Comparison of ENCODE assay signal across 21 cellular contexts in genomic region chr3:64173567-64173966, GRCh38. TPM values are rescaled to one million over a fixed set of nuclear protein-coding genes. Genes with fewer than 3 reads are reported as not detected.
A peak's percentile ranks its signal among the peaks of the same experiment; 100 is the strongest.
DNase-seq lines count a peak whose midpoint lies in the region; ATAC-seq and TF ChIP-seq lines count a peak whose summit lies in the region.
"Had no signal": no experiment of that assay in that cellular context is flagged by ENCODE, and none has a peak within 500 bp of the region (broad histone marks: within the 10 kb centered on the region; RNA-seq: fewer than 3 reads in every experiment).

No MANE protein-coding gene starts in this region.

- H3K27me3 ChIP-seq in right cardiac atrium (ENCODE audit: control insufficient read depth, insufficient read depth) = no peaks in the 10 kb centered on the region
- no peaks in the 10 kb centered on the region for H3K27me3 ChIP-seq in heart left ventricle
- H3K27me3 ChIP-seq in smooth muscle cell (ENCODE audit: low read depth) = no peaks in the 10 kb centered on the region
- H3K27me3 ChIP-seq: BLaER1 had no signal

- no peak overlapping the region for H3K4me2 ChIP-seq in smooth muscle cell
- H3K4me2 ChIP-seq: BLaER1 had no signal

- no peak overlapping the region for H3K4me3 Mint-ChIP-seq in T-helper 17 cell
- H3K4me3 Mint-ChIP-seq: B cell; CD4-positive, CD25-positive, alpha-beta regulatory T cell; CD8-positive, alpha-beta T cell had no signal

- no peak for TF ChIP-seq POLR2A in heart left ventricle (IDR thresholded peaks at IDR 0.05)

- H3K27ac ChIP-seq in right cardiac atrium (ENCODE audit: low read length) = no peak overlapping the region
- no peak overlapping the region for H3K27ac ChIP-seq in heart left ventricle
- H3K27ac ChIP-seq in smooth muscle cell (ENCODE audit: low read depth) = peak overlapping the region; percentile 66
- H3K27ac ChIP-seq: 22Rv1, BLaER1, C4-2B, GM23248 had no signal

- peak; percentile 51 for ATAC-seq in Right ventricle myocardium superior (ENCODE audit: poor library complexity)
- ATAC-seq in Right ventricle myocardium inferior = no peak
- ATAC-seq in right cardiac atrium = peak; percentile 65 to 73
- ATAC-seq in heart left ventricle = no peak
- ATAC-seq in T-helper 17 cell = no peak
- ATAC-seq: CD8-positive, alpha-beta T cell; GM12878 had no signal

- no peaks in the 10 kb centered on the region for H3K9me3 ChIP-seq in right cardiac atrium (ENCODE audit: control insufficient read depth, low read length)
- no peaks in the 10 kb centered on the region for H3K9me3 ChIP-seq in heart left ventricle
- no peaks in the 10 kb centered on the region for H3K9me3 ChIP-seq in smooth muscle cell (replicated peaks; ENCODE audit: low read depth)
- H3K9me3 ChIP-seq in T-helper 17 cell (ENCODE audit: control insufficient read depth, low read length, poor library complexity, severe bottlenecking) = no peaks in the 10 kb centered on the region
- H3K9me3 ChIP-seq: Caco-2 had no signal

- TF ChIP-seq CTCF in heart left ventricle (IDR thresholded peaks at IDR 0.05) (no peak), smooth muscle cell (IDR thresholded peaks at IDR 0.05; ENCODE audit: borderline replicate concordance, insufficient read depth, poor library complexity, severe bottlenecking) (no peak)

- H3K27ac Mint-ChIP-seq in T-helper 17 cell = no peak overlapping the region
- H3K27ac Mint-ChIP-seq: B cell; CD8-positive, alpha-beta T cell had no signal

- peaks cover 7% of the 10 kb centered on the region for H3K27me3 Mint-ChIP-seq in T-helper 17 cell
- H3K27me3 Mint-ChIP-seq: B cell; CD4-positive, CD25-positive, alpha-beta regulatory T cell had no signal

- intact Hi-C loops in Right ventricle myocardium superior (cut with DNase I) (no loop called here), Right ventricle myocardium inferior (cut with DNase I) (no loop called here), right cardiac atrium (cut with DNase I) (no loop called here), heart left ventricle (cut with DNase I) (loop anchor here in 2 of 10 donors (10.0 kb wide), 1 partner anchor 221 kb away; no protein-coding TSS in a partner anchor)

- H3K9ac ChIP-seq in smooth muscle cell (ENCODE audit: low read depth) = no peak overlapping the region
- H3K9ac ChIP-seq: BLaER1, GM23248 had no signal

- 52% methylated on average over 5 of the region's 5 CpGs for WGBS in right cardiac atrium
- WGBS in heart left ventricle, 4 donors = 68 to 75% (median 71%) methylated on average over 5 of the region's 5 CpGs
- WGBS in smooth muscle cell (ENCODE audit: low lambda C conversion rate) = 53% methylated on average over 5 of the region's 5 CpGs

- no peak overlapping the region for H2AFZ ChIP-seq in smooth muscle cell (ENCODE audit: low read depth)
- H2AFZ ChIP-seq: GM23248 had no signal

- H3K4me1 Mint-ChIP-seq in T-helper 17 cell = no peaks in the 10 kb centered on the region
- H3K4me1 Mint-ChIP-seq: CD4-positive, CD25-positive, alpha-beta regulatory T cell had no signal

- H3K4me3 ChIP-seq in right cardiac atrium (ENCODE audit: low read length) (no peak overlapping the region), heart left ventricle (no peak overlapping the region), smooth muscle cell (no peak overlapping the region)
- H3K4me3 ChIP-seq: BLaER1, GM12878, GM23248 had no signal

- peaks cover 4% of the 10 kb centered on the region for H3F3A ChIP-seq in smooth muscle cell (ENCODE audit: low read depth)

- peaks cover 3% of the 10 kb centered on the region for H3K4me1 ChIP-seq in right cardiac atrium (ENCODE audit: control insufficient read depth, insufficient read depth, low read length)
- peaks cover 0 to 7% (median 0%) of the 10 kb centered on the region in 12 donors for H3K4me1 ChIP-seq in heart left ventricle
- no peaks in the 10 kb centered on the region for H3K4me1 ChIP-seq in smooth muscle cell (ENCODE audit: low read depth)
- H3K4me1 ChIP-seq: BLaER1 had no signal

- peaks cover 40% of the 10 kb centered on the region for H3K79me2 ChIP-seq in smooth muscle cell (ENCODE audit: low read depth)

- DNase-seq in Right ventricle myocardium superior (no peak), Right ventricle myocardium inferior (ENCODE audit: missing footprints) (no peak), right cardiac atrium (no peak), heart left ventricle (no peak), smooth muscle cell (lab: John Stamatoyannopoulos, UW; ENCODE audit: unreplicated experiment) (no peak), T-helper 17 cell (no peak), NCI-H187 (lab: John Stamatoyannopoulos, UW) (no peak)
- DNase-seq: CD4-positive, CD25-positive, alpha-beta regulatory T cell; CD8-positive, alpha-beta T cell; DMS 273 treated with DMSO at 0.1 percent for 48 hours; DMS79; GDM1; GM23248; H7; HCEC 1CT had no signal

- peaks cover 32% of the 10 kb centered on the region for H4K20me1 ChIP-seq in smooth muscle cell (ENCODE audit: low read depth)
- H4K20me1 ChIP-seq: BLaER1 had no signal

- H3K36me3 Mint-ChIP-seq in T-helper 17 cell (ENCODE audit: low read depth) = no peaks in the 10 kb centered on the region
- H3K36me3 Mint-ChIP-seq: CD4-positive, CD25-positive, alpha-beta regulatory T cell; CD8-positive, alpha-beta T cell had no signal

- H3K36me3 ChIP-seq in heart left ventricle = no peaks in the 10 kb centered on the region
- H3K36me3 ChIP-seq in smooth muscle cell (ENCODE audit: low read depth) = no peaks in the 10 kb centered on the region
- H3K36me3 ChIP-seq: BLaER1 had no signal

RNA-seq across cellular contexts. Expression of gene PRICKLE2, which starts 51.7 kb away (rescaled TPM):
- total RNA-seq in Right ventricle myocardium superior (5.9 TPM), Right ventricle myocardium inferior (7.7 TPM), right cardiac atrium (10 to 100 TPM; 10.6 to 15.2 (median 11.8) TPM), heart left ventricle (10 to 100 TPM in 3 of 9 donors, 1 to 10 TPM in 6; 4.3 to 15.2 (median 7.8) TPM), smooth muscle cell (49.9 and 68.9 TPM in 2 replicates), T-helper 17 cell (under 1 TPM; 0.21 to 0.37 TPM)
- polyA plus RNA-seq in right cardiac atrium (2.3 TPM), heart left ventricle (1 to 10 TPM; 1.5 to 3.9 TPM), smooth muscle cell (7.8 and 13.3 TPM in 2 replicates)
- total RNA-seq: CD8-positive, alpha-beta T cell had no signal
- polyA plus RNA-seq: CD4-positive, CD25-positive, alpha-beta regulatory T cell had no signal

Comparison
In these comparisons a context has a peak if more than half of its experiments do, and no peak if none do; other contexts are left out.
1. ATAC-seq: peak in Right ventricle myocardium superior (single experiment) and right cardiac atrium (2 of 2); none in Right ventricle myocardium inferior (single experiment), heart left ventricle (0 of 4) and T-helper 17 cell (single experiment).